10 cellular contexts compared by ENCODE assay signal in genomic region chr5:73381587-73382411, GRCh38.
A peak's percentile ranks its signal among the peaks of the same experiment; 100 is the strongest.
DNase-seq lines count a peak whose midpoint lies in the region; ATAC-seq and TF ChIP-seq lines count a peak whose summit lies in the region.
"Had no signal": no experiment of that assay in that cellular context is flagged by ENCODE, and none has a peak within 500 bp of the region (broad histone marks: within the 10 kb centered on the region; RNA-seq: fewer than 3 reads in every experiment).

No MANE protein-coding gene starts in this region.

- H3K36me3 ChIP-seq in colonic mucosa (no peaks in the 10 kb centered on the region), mucosa of rectum (ENCODE audit: control insufficient read depth in 2 of 2, insufficient read depth in 2 of 2, low read length in 2 of 2) (no peaks in the 10 kb centered on the region), transverse colon (no peaks in the 10 kb centered on the region)

- in situ Hi-C loops in transverse colon (cut with MboI; ENCODE audit: low pct_ligation_motif_present in 1 of 4, low pct_unique_long_range_greater_than_20kb in 1 of 4, low sequenced_read_pairs in 3 of 4), result no loop called here

- peak; percentile 47 to 57 for ATAC-seq in left cardiac atrium

- H3K4me3 ChIP-seq in colonic mucosa (peak overlapping the region; percentile 20), mucosa of rectum (ENCODE audit: low read length in 2 of 2) (peak overlapping the region; percentile 13 to 28), transverse colon (peak overlapping the region in 3 of 4 donors; percentile 4 to 44 (median 17))

- H3K27me3 ChIP-seq in colonic mucosa, result peaks cover 48% of the 10 kb centered on the region
- peaks cover 40 to 51% of the 10 kb centered on the region in 2 donors for H3K27me3 ChIP-seq in mucosa of rectum (ENCODE audit: control insufficient read depth in 2 of 2, insufficient read depth in 2 of 2, low read length in 2 of 2)
- H3K27me3 ChIP-seq in transverse colon, result peaks cover 78% of the 10 kb centered on the region

- TF ChIP-seq POLR2A in transverse colon (IDR thresholded peaks at IDR 0.05), result no peak

- 18% methylated on average over 81 of the region's 90 CpGs; no CpG with 5 or more reads in 1 of the 2 donors for WGBS in transverse colon (ENCODE audit: low coverage in 1 of 2), 2 donors

- H3K27ac ChIP-seq in colonic mucosa, result no peak overlapping the region
- H3K27ac ChIP-seq in mucosa of rectum (ENCODE audit: low read depth in 2 of 2, low read length in 2 of 2), result no peak overlapping the region
- no peak overlapping the region for H3K27ac ChIP-seq in transverse colon
- H3K27ac ChIP-seq: epithelial cell of prostate had no signal

- intact Hi-C loops in left cardiac atrium (cut with DNase I) (no loop called here), cardiac septum (cut with DNase I) (no loop called here), colonic mucosa (cut with DNase I) (no loop called here), transverse colon (cut with DNase I; ENCODE audit: low total_unique reads) (no loop called here)

- TF ChIP-seq EP300 in transverse colon (IDR thresholded peaks at IDR 0.05; ENCODE audit: low read depth), result no peak

- H3K9me3 ChIP-seq in colonic mucosa (no peaks in the 10 kb centered on the region), mucosa of rectum (ENCODE audit: control insufficient read depth in 2 of 2, low read length in 2 of 2) (peaks cover 2 to 9% of the 10 kb centered on the region in 2 donors), transverse colon (peaks cover 13% of the 10 kb centered on the region in 2 donors)

- H3K4me1 ChIP-seq in colonic mucosa (peaks cover 9% of the 10 kb centered on the region), mucosa of rectum (ENCODE audit: control insufficient read depth in 2 of 2, insufficient read depth in 2 of 2, low read length in 2 of 2) (peaks cover 0 to 7% of the 10 kb centered on the region in 2 donors), transverse colon (peaks cover 6 to 14% (median 12%) of the 10 kb centered on the region in 4 donors)

- no peak for DNase-seq in left cardiac atrium
- DNase-seq in cardiac septum (ENCODE audit: low spot score), result no peak
- no peak for DNase-seq in colonic mucosa
- DNase-seq in transverse colon, result no peak
- DNase-seq in cerebellar nuclear complex (lab: John Stamatoyannopoulos, UW), result no peak
- no peak for DNase-seq in NCI-H2081 treated with DMSO at 0.1 percent for 48 hours (lab: John Stamatoyannopoulos, UW)
- DNase-seq in NCI-H2171 (lab: John Stamatoyannopoulos, UW), result no peak
- DNase-seq: activated B cell treated with CpG ODN at 0.5 μM for 24 hours had no signal

- peak overlapping the region in 1 of 2 donors; percentile 1 for H3K9ac ChIP-seq in colonic mucosa (ENCODE audit: low read depth in 2 of 2, low read length in 2 of 2)
- no peak overlapping the region for H3K9ac ChIP-seq in mucosa of rectum (ENCODE audit: low read depth in 1 of 2, low read length in 2 of 2)

- TF ChIP-seq CTCF in colonic mucosa (IDR thresholded peaks at IDR 0.05) (no peak), transverse colon (IDR thresholded peaks at IDR 0.05) (no peak)
